Comparison of ENCODE assay signal across 16 cellular contexts in the genomic region with DNA sequence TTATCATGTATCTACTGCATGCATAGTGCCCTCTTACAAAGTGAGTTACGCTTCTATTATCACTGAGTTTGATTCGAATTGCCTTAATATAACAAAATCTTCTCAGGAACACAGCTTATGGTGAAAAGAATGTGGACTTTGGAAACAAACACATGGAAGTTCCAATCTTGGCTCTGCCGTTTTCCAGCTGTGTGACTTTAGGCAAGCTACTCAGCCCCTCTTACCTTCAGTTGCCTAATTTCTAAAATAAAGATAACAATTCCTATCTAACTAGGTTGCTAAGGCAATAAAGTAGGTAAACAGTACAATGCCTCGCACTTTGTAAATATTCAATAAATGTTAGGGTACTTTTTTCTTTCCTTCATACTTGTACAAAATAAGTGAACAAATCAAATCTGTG.
DNase-seq lines count a peak whose midpoint lies in the region; ATAC-seq and TF ChIP-seq lines count a peak whose summit lies in the region.
"Had no signal": no experiment of that assay in that cellular context is flagged by ENCODE, and none has a peak within 500 bp of the region (broad histone marks: within the 10 kb centered on the region; RNA-seq: fewer than 3 reads in every experiment).

No MANE protein-coding gene starts in this region.

- H3K27me3 ChIP-seq in SJCRH30 (no peaks in the 10 kb centered on the region), right lobe of liver (no peaks in the 10 kb centered on the region)

- H3K4me3 ChIP-seq in SJCRH30 (no peak overlapping the region), right lobe of liver (no peak overlapping the region)
- H3K4me3 ChIP-seq: BLaER1, HAP-1 had no signal

- intact Hi-C loops in right lobe of liver (cut with DNase I): no loop called here

- H3K9me3 ChIP-seq in SJCRH30 (replicated peaks) (no peaks in the 10 kb centered on the region), right lobe of liver (no peaks in the 10 kb centered on the region)
- H3K9me3 ChIP-seq: BLaER1, Caco-2, HAP-1 had no signal

- H3K36me3 ChIP-seq in SJCRH30: no peaks in the 10 kb centered on the region
- no peaks in the 10 kb centered on the region for H3K36me3 ChIP-seq in right lobe of liver
- H3K36me3 ChIP-seq: BLaER1, HAP-1 had no signal

- TF ChIP-seq POLR2A in right lobe of liver (IDR thresholded peaks at IDR 0.05): no peak

- peaks cover 41% of the 10 kb centered on the region for H3K4me1 ChIP-seq in SJCRH30
- peaks cover 0 to 12% (median 0%) of the 10 kb centered on the region in 4 donors for H3K4me1 ChIP-seq in right lobe of liver
- H3K4me1 ChIP-seq: BLaER1, Caco-2, HAP-1 had no signal

- TF ChIP-seq CTCF in right lobe of liver (IDR thresholded peaks at IDR 0.05): no peak

- DNase-seq in SJCRH30 (no peak), left lobe of liver (ENCODE audit: low spot score) (no peak), right lobe of liver (no peak), T-helper 9 cell (no peak)
- DNase-seq: CD4-positive, CD25-positive, alpha-beta regulatory T cell; CD8-positive, alpha-beta T cell; DMS153; DND-41; GOT3; HFFc6 had no signal

- H3K27ac ChIP-seq in SJCRH30 (peak overlapping the region; percentile 87), right lobe of liver (no peak overlapping the region)
- H3K27ac ChIP-seq: BLaER1, C4-2B had no signal

- ATAC-seq in left lobe of liver: peak; percentile 77
- peak; percentile 55 to 94 (median 76) for ATAC-seq in right lobe of liver
- ATAC-seq in esophagus mucosa: no peak
- ATAC-seq in GM19395 (IDR thresholded peaks at IDR 0.05; ENCODE audit: unreplicated experiment): no peak
- ATAC-seq: CD8-positive, alpha-beta T cell had no signal

- WGBS in right lobe of liver (ENCODE audit: insufficient coverage, low coverage, low lambda C conversion rate, missing lambda C conversion rate): 31% methylated on average over 4 of the region's 4 CpGs

Comparison
In these comparisons a context has a peak if more than half of its experiments do, and no peak if none do; other contexts are left out.
1. ATAC-seq: peak in left lobe of liver (single experiment) and right lobe of liver (4 of 4); none in esophagus mucosa (single experiment) and GM19395 (single experiment).